ENCODE assay signal across 9 cellular contexts in the genomic region with DNA sequence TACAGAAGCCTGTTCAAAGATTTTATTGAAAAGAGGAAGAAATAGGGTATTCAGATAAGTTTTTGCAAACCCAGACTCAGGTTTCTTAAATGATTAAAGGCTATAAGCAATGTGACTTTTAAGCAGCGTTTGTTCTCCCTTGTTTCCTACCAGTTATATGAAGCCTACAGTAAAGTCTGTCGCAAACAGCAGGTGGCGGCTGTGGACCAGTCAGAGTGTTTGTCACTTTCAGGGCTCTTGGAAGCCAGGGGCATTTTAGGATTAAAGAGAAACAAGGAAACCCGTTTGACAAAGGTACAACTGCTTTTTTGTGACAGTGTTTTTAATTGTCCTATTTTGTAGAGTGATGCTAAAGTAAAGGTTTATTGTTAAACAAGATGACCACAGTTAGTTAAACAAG. TPM values are rescaled to one million over a fixed set of nuclear protein-coding genes. Genes with fewer than 3 reads are reported as not detected.
DNase-seq lines count a peak whose midpoint lies in the region; ATAC-seq, FAIRE-seq and TF ChIP-seq lines count a peak whose summit lies in the region.
"Had no signal": no experiment of that assay in that cellular context is flagged by ENCODE, and none has a peak within 500 bp of the region (broad histone marks: within the 10 kb centered on the region; RNA-seq: fewer than 3 reads in every experiment).

No MANE protein-coding gene starts in this region.

- TF ChIP-seq POLR2A in testis (IDR thresholded peaks at IDR 0.05): no peak

- peaks cover 28% of the 10 kb centered on the region for H3K4me1 ChIP-seq in Panc1 (ENCODE audit: control insufficient read depth, insufficient read depth, low read length)
- peaks cover 0 to 68% (median 39%) of the 10 kb centered on the region in 9 donors for H3K4me1 ChIP-seq in heart right ventricle
- H3K4me1 ChIP-seq in testis: peaks cover 21% of the 10 kb centered on the region

- H3K9me3 ChIP-seq in Panc1 (ENCODE audit: control insufficient read depth, insufficient read depth, low read depth, low read length): no peaks in the 10 kb centered on the region
- no peaks in the 10 kb centered on the region for H3K9me3 ChIP-seq in heart right ventricle
- no peaks in the 10 kb centered on the region for H3K9me3 ChIP-seq in testis

- DNase-seq in activated effector memory CD4-positive, alpha-beta T cell treated with anti-CD3 and anti-CD28 coated beads, Interleukin-2, amount 50 U/mL, for 16 hours: peak; percentile 60
- DNase-seq in activated effector memory CD4-positive, alpha-beta T cell treated with Interleukin-2 at 50 U/mL for 16 hours: no peak
- no peak for DNase-seq in Panc1 (ENCODE audit: low read depth, low spot score)
- no peak for DNase-seq in heart right ventricle
- DNase-seq in testis: peak; percentile 51
- DNase-seq in RCC 7860 (ENCODE audit: low spot score): no peak
- DNase-seq: activated naive CD4-positive, alpha-beta T cell treated with anti-CD3 and anti-CD28 coated beads for 36 hours had no signal

- TF ChIP-seq CTCF in Panc1 (IDR thresholded peaks at IDR 0.05): peak; percentile 67
- TF ChIP-seq CTCF in heart right ventricle (IDR thresholded peaks at IDR 0.05): peak in 7 of 9 donors; percentile 20 to 52 (median 44)
- peak in 1 of 3 experiments; percentile 7 for TF ChIP-seq CTCF in testis (IDR thresholded peaks at IDR 0.05)

- H3K36me3 ChIP-seq in Panc1 (ENCODE audit: control insufficient read depth, insufficient read depth, low read length) (peaks cover 9% of the 10 kb centered on the region; the same call in 1 of the 2 replicates), heart right ventricle (peaks cover 0 to 20% (median 0%) of the 10 kb centered on the region in 9 donors), testis (ENCODE audit: low read depth, missing control alignments) (no peaks in the 10 kb centered on the region)

- FAIRE-seq in RCC 7860 (lab: Jason Lieb, UNC): no peak

- H3K27me3 ChIP-seq in Panc1 (ENCODE audit: control insufficient read depth, insufficient read depth, low read length) (no peaks in the 10 kb centered on the region), heart right ventricle (no peaks in the 10 kb centered on the region), testis (no peaks in the 10 kb centered on the region)

- in situ Hi-C loops in Panc1 (cut with HindIII; ENCODE audit: low pct_unique_long_range_greater_than_20kb, low sequenced_read_pairs): loop anchor here (5.0 kb wide), 2 partner anchors 51 to 221 kb away; no protein-coding TSS in a partner anchor

- H3K4me3 ChIP-seq in Panc1 (ENCODE audit: low read depth in 2 of 2, low read length in 2 of 2) (no peak overlapping the region), heart right ventricle (no peak overlapping the region), testis (no peak overlapping the region)

- ATAC-seq in Panc1: no peak
- ATAC-seq in heart right ventricle: no peak
- no peak for ATAC-seq in GM18519 (IDR thresholded peaks at IDR 0.05; ENCODE audit: low FRiP score, unreplicated experiment)
- ATAC-seq in GM21619 (IDR thresholded peaks at IDR 0.05; ENCODE audit: unreplicated experiment): no peak

- no TSS peak for BruUV-seq in Panc1 (replicated peaks; lab: Mats Ljungman, UMichigan)

- CTCF ChIA-PET in Panc1 (lab: Charles Lee): interaction anchor here (0.6 to 6.9 kb wide), 3 partner anchors 53 to 237 kb away, joined by 4 to 81 read pairs (median 12); no protein-coding TSS in a partner anchor

- intact Hi-C loops in Panc1 (cut with micrococcal nuclease; ENCODE audit: unreplicated experiment): loop anchor here (10.0 kb wide), 1 partner anchor 113 kb away; the partner anchor contains the start of gene TOP2A
- intact Hi-C loops in heart right ventricle (cut with DNase I): loop anchor here in 9 of 10 donors (5.0 to 10.0 kb wide), 8 partner anchors 113 to 263 kb away; partner anchors contain the start of genes TOP2A (in 6 of the 9) and CCR7 (in 1 of the 9)
- intact Hi-C loops in testis (cut with DNase I; ENCODE audit: low total_unique reads): loop anchor here (5.0 to 10.0 kb wide), 2 partner anchors 51 to 113 kb away; partner anchors contain the start of gene TOP2A

- H3K27ac ChIP-seq in Panc1 (ENCODE audit: low read length) (no peak overlapping the region), heart right ventricle (no peak overlapping the region), testis (no peak overlapping the region)

- POLR2A ChIA-PET in Panc1 (lab: Charles Lee): no interaction called here

- WGBS in heart right ventricle, 2 donors: 53 to 68% methylated on average over 4 of the region's 4 CpGs
- 72 to 77% methylated on average over 4 of the region's 4 CpGs for WGBS in testis, 2 donors

RNA-seq across cellular contexts. Expression of gene RARA, which starts 7.7 kb away (rescaled TPM):
- 55.6 TPM for total RNA-seq in Panc1 (2021; ENCODE audit: unreplicated experiment)
- polyA plus RNA-seq in Panc1 (2012; ENCODE audit: insufficient read length): 59.9 TPM
- total RNA-seq in heart right ventricle: 10 to 100 TPM; 11.2 to 34.0 (median 18.3) TPM
- 10 to 100 TPM; 19.0 to 20.8 TPM for polyA plus RNA-seq in heart right ventricle
- total RNA-seq in testis: 10 to 100 TPM; 65.5 to 66.0 TPM
- 49.8 TPM for polyA plus RNA-seq in testis (ENCODE audit: insufficient read depth, low read depth, low replicate concordance)

RNA-seq across cellular contexts. Expression of gene CDC6, which starts 13.6 kb away (rescaled TPM):
- total RNA-seq in Panc1 (2021; ENCODE audit: unreplicated experiment) (66.3 TPM), heart right ventricle (1 to 10 TPM in 4 of 10 donors, under 1 TPM in 6; 0.49 to 3.0 (median 0.86) TPM), testis (10 to 100 TPM; 12.4 to 22.8 TPM)
- 24.3 TPM for polyA plus RNA-seq in Panc1 (2012; ENCODE audit: insufficient read length)
- polyA plus RNA-seq in heart right ventricle (1 to 10 TPM in 1 of 2 donors, under 1 TPM in 1; 0.66 to 1.8 TPM), testis (ENCODE audit: insufficient read depth, low read depth, low replicate concordance) (14.7 TPM)

Comparison
In these comparisons a context has a peak if more than half of its experiments do, and no peak if none do; other contexts are left out.
1. DNase-seq: peak in activated effector memory CD4-positive, alpha-beta T cell treated with anti-CD3 and anti-CD28 coated beads, Interleukin-2, amount 50 U/mL, for 16 hours (single experiment) and testis (single experiment); none in activated effector memory CD4-positive, alpha-beta T cell treated with Interleukin-2 at 50 U/mL for 16 hours (single experiment), Panc1 (single experiment), heart right ventricle (0 of 2) and RCC 7860 (single experiment).